In the genomic region with DNA sequence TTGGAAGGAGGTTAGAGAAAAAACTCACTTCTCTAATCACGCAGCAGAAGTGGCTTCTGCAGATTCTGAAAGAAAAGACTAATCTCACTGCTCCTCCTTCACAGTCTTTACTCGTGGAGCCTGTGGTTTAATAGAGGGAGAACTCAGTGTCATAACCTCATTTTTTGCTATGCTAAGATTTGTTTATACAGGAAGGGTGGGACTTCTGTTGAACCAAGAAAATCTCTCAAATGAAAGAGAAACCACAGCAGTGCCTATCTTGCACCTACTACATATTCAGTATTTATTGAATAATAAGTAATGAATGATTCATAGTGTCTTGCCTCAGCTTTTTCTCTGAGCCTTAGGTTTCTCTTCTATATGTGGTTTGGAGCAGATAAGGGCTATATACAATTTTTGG, we compare ENCODE assay signal across 11 cellular contexts.
DNase-seq lines count a peak whose midpoint lies in the region; ATAC-seq, FAIRE-seq and TF ChIP-seq lines count a peak whose summit lies in the region.
"Had no signal": no experiment of that assay in that cellular context is flagged by ENCODE, and none has a peak within 500 bp of the region (broad histone marks: within the 10 kb centered on the region; RNA-seq: fewer than 3 reads in every experiment).

No MANE protein-coding gene starts in this region.

- FAIRE-seq in kidney (lab: Jason Lieb, UNC) (no peak), RCC 7860 (lab: Jason Lieb, UNC) (no peak)
- FAIRE-seq: D721Med had no signal

- peak overlapping the region; percentile 29 to 77 (median 64); a peak in 21 of 22 replicates for H3K4me2 ChIP-seq in BLaER1 treated with 17β-estradiol and CSF1 and Interleukin-3, amounts not matched to agents 10 nM and 100 nM

- peak overlapping the region in 3 of 11 experiments; percentile 18 to 28 (median 19); a peak in 2 of 22 replicates for H3K9ac ChIP-seq in BLaER1 treated with 17β-estradiol and CSF1 and Interleukin-3, amounts not matched to agents 10 nM and 100 nM
- no peak overlapping the region for H3K9ac ChIP-seq in kidney (ENCODE audit: low read length in 2 of 2)

- H3K4me3 ChIP-seq in BLaER1 treated with 17β-estradiol and CSF1 and Interleukin-3, amounts not matched to agents 10 nM and 100 nM, result no peak overlapping the region; a peak in 1 of 20 replicates
- H3K4me3 ChIP-seq in kidney (ENCODE audit: low read length in 2 of 2), result no peak overlapping the region

- H3K36me3 ChIP-seq in BLaER1 treated with 17β-estradiol and CSF1 and Interleukin-3, amounts not matched to agents 10 nM and 100 nM, result 0 out of 22 replicates have a peak, but pooled peaks cover 0 to 4% (median 0%) of the 10 kb centered on the region in 11 experiments
- no peaks in the 10 kb centered on the region for H3K36me3 ChIP-seq in kidney (ENCODE audit: control insufficient read depth in 1 of 2, insufficient read depth in 2 of 2, low read length in 2 of 2)

- peak; percentile 76 for DNase-seq in central memory CD4-positive, alpha-beta T cell
- DNase-seq in kidney (no peak), NCI-H524 treated with DMSO at 0.1 percent for 48 hours (lab: John Stamatoyannopoulos, UW) (no peak), superior temporal gyrus (ENCODE audit: extremely low spot score) (no peak), RCC 7860 (ENCODE audit: low spot score) (no peak)
- DNase-seq: activated CD4-positive, alpha-beta T cell treated with anti-CD3 and anti-CD28 coated beads, Interleukin-2, amount 50 U/mL, for 1 hour; NCI-H446 treated with DMSO at 0.1 percent for 48 hours had no signal

- peaks cover 20 to 32% (median 26%) of the 10 kb centered on the region in 11 experiments for H3K9me3 ChIP-seq in BLaER1 treated with 17β-estradiol and CSF1 and Interleukin-3, amounts not matched to agents 10 nM and 100 nM (replicated peaks in 1 of 11)
- peaks cover 0 to 10% of the 10 kb centered on the region in 2 donors for H3K9me3 ChIP-seq in kidney (ENCODE audit: control insufficient read depth in 1 of 2, low read length in 2 of 2)

- ATAC-seq in GM19438 (IDR thresholded peaks at IDR 0.05; ENCODE audit: low read depth, unreplicated experiment) (peak; percentile 73), HG03457 (IDR thresholded peaks at IDR 0.05; ENCODE audit: unreplicated experiment) (peak; percentile 62)

- H4K20me1 ChIP-seq in BLaER1 treated with 17β-estradiol and CSF1 and Interleukin-3, amounts not matched to agents 10 nM and 100 nM, result no peaks in the 10 kb centered on the region

- intact Hi-C loops in kidney (cut with DNase I), result no loop called here

- peaks cover 10 to 22% (median 16%) of the 10 kb centered on the region in 10 experiments for H3K4me1 ChIP-seq in BLaER1 treated with 17β-estradiol and CSF1 and Interleukin-3, amounts not matched to agents 10 nM and 100 nM
- no peaks in the 10 kb centered on the region for H3K4me1 ChIP-seq in kidney (ENCODE audit: control insufficient read depth in 1 of 2, insufficient read depth in 1 of 2, low read depth in 1 of 2, low read length in 2 of 2)

- TF ChIP-seq CTCF in kidney (IDR thresholded peaks at IDR 0.05; ENCODE audit: borderline replicate concordance, extremely low read depth, insufficient read depth), result no peak

- no peaks in the 10 kb centered on the region for H3K27me3 ChIP-seq in BLaER1 treated with 17β-estradiol and CSF1 and Interleukin-3, amounts not matched to agents 10 nM and 100 nM

- peak overlapping the region in 5 of 11 experiments; percentile 26 to 63 (median 49); a peak in 10 of 22 replicates for H3K27ac ChIP-seq in BLaER1 treated with 17β-estradiol and CSF1 and Interleukin-3, amounts not matched to agents 10 nM and 100 nM
- no peak overlapping the region for H3K27ac ChIP-seq in kidney (ENCODE audit: low read depth in 2 of 2, low read length in 2 of 2)
